Comparison of ENCODE assay signal across 8 cellular contexts in genomic region chr13:43905435-43906031, GRCh38. TPM values are rescaled to one million over a fixed set of nuclear protein-coding genes. Genes with fewer than 3 reads are reported as not detected.
DNase-seq lines count a peak whose midpoint lies in the region; ATAC-seq and TF ChIP-seq lines count a peak whose summit lies in the region.

No MANE protein-coding gene starts in this region.

- 2% methylated on average over 3 of the region's 3 CpGs for WGBS in suprapubic skin

- no peak for TF ChIP-seq POLR2A in suprapubic skin (IDR thresholded peaks at IDR 0.05)

- no peak overlapping the region for H3K4me3 ChIP-seq in Karpas-422 (ENCODE audit: low read length)
- no peak overlapping the region for H3K4me3 ChIP-seq in kidney epithelial cell (ENCODE audit: low read depth, low read length)
- H3K4me3 ChIP-seq in suprapubic skin, result no peak overlapping the region

- H3K9me3 ChIP-seq in Karpas-422 (ENCODE audit: low read length), result no peaks in the 10 kb centered on the region
- H3K9me3 ChIP-seq in suprapubic skin, result no peaks in the 10 kb centered on the region

- peaks cover 7% of the 10 kb centered on the region for H3K4me1 Mint-ChIP-seq in activated T-cell treated with anti-CD3 and anti-CD28 coated beads, Interleukin-2, amount 50 U/mL, for 24 hours (ENCODE audit: low read depth)
- H3K4me1 Mint-ChIP-seq in central memory CD8-positive, alpha-beta T cell, result peaks cover 5% of the 10 kb centered on the region

- no peak for TF ChIP-seq EP300 in suprapubic skin (IDR thresholded peaks at IDR 0.05)

- no peak overlapping the region for H3K4me3 Mint-ChIP-seq in activated T-cell treated with anti-CD3 and anti-CD28 coated beads, Interleukin-2, amount 50 U/mL, for 24 hours
- H3K4me3 Mint-ChIP-seq in central memory CD8-positive, alpha-beta T cell, result no peak overlapping the region

- H3K27ac ChIP-seq in Karpas-422 (ENCODE audit: low read length) (no peak overlapping the region), suprapubic skin (no peak overlapping the region)

- H3K4me2 ChIP-seq in Karpas-422 (ENCODE audit: low read depth, low read length, poor library complexity, severe bottlenecking), result no peak overlapping the region

- H3K9me3 Mint-ChIP-seq in activated T-cell treated with anti-CD3 and anti-CD28 coated beads, Interleukin-2, amount 50 U/mL, for 24 hours, result no peaks in the 10 kb centered on the region
- H3K9me3 Mint-ChIP-seq in central memory CD8-positive, alpha-beta T cell, result no peaks in the 10 kb centered on the region

- H3K27me3 Mint-ChIP-seq in activated T-cell treated with anti-CD3 and anti-CD28 coated beads, Interleukin-2, amount 50 U/mL, for 24 hours, result peaks cover 13% of the 10 kb centered on the region
- H3K27me3 Mint-ChIP-seq in central memory CD8-positive, alpha-beta T cell, result peaks cover 51% of the 10 kb centered on the region

- no peak overlapping the region for H2AFZ ChIP-seq in Karpas-422 (ENCODE audit: low read length)

- H3K9ac ChIP-seq in Karpas-422 (ENCODE audit: low read length), result no peak overlapping the region

- TF ChIP-seq CTCF in kidney epithelial cell (IDR thresholded peaks at IDR 0.05; ENCODE audit: insufficient read depth, low read length, poor library complexity, severe bottlenecking) (peak; percentile 57), suprapubic skin (IDR thresholded peaks at IDR 0.05) (peak; percentile 66 to 80)

- no peaks in the 10 kb centered on the region for H4K20me1 ChIP-seq in Karpas-422 (ENCODE audit: insufficient read depth, low read depth, low read length)

- ATAC-seq in central memory CD8-positive, alpha-beta T cell (replicated peaks; ENCODE audit: extremely low read depth, poor library complexity, severe bottlenecking), result peak; percentile 52
- no peak for ATAC-seq in HG02970 (IDR thresholded peaks at IDR 0.05; ENCODE audit: low FRiP score, unreplicated experiment)

- H3K27me3 ChIP-seq in Karpas-422 (ENCODE audit: low read length) (no peaks in the 10 kb centered on the region), kidney epithelial cell (ENCODE audit: control insufficient read depth, insufficient read depth, low read length) (no peaks in the 10 kb centered on the region), suprapubic skin (no peaks in the 10 kb centered on the region)

- DNase-seq in activated T-cell treated with anti-CD3 and anti-CD28 coated beads for 4 hours (peak; percentile 25), Karpas-422 (peak; percentile 84), RPMI7951 (ENCODE audit: low read depth) (peak; percentile 61), kidney epithelial cell (ENCODE audit: low read depth) (peak; percentile 29), suprapubic skin (ENCODE audit: low spot score in 2 of 2) (no peak)
- no peak for DNase-seq in activated T-cell treated with anti-CD3 and anti-CD28 coated beads, Interleukin-2, amount 50 U/mL, for 24 hours
- peak in 1 of 2 donors; percentile 17 for DNase-seq in central memory CD8-positive, alpha-beta T cell (ENCODE audit: low spot score in 2 of 2)

- H3K27ac Mint-ChIP-seq in activated T-cell treated with anti-CD3 and anti-CD28 coated beads, Interleukin-2, amount 50 U/mL, for 24 hours, result no peak overlapping the region
- no peak overlapping the region for H3K27ac Mint-ChIP-seq in central memory CD8-positive, alpha-beta T cell (ENCODE audit: low read depth)

- H3K36me3 ChIP-seq in Karpas-422 (ENCODE audit: insufficient read depth, low read length) (no peaks in the 10 kb centered on the region), kidney epithelial cell (ENCODE audit: control insufficient read depth, insufficient read depth, low read length) (no peaks in the 10 kb centered on the region), suprapubic skin (no peaks in the 10 kb centered on the region)

- no peaks in the 10 kb centered on the region for H3K36me3 Mint-ChIP-seq in activated T-cell treated with anti-CD3 and anti-CD28 coated beads, Interleukin-2, amount 50 U/mL, for 24 hours (ENCODE audit: low read depth)
- no peaks in the 10 kb centered on the region for H3K36me3 Mint-ChIP-seq in central memory CD8-positive, alpha-beta T cell (ENCODE audit: insufficient read depth)

- H3K4me1 ChIP-seq in Karpas-422 (ENCODE audit: low read length), result no peaks in the 10 kb centered on the region
- peaks cover 4% of the 10 kb centered on the region for H3K4me1 ChIP-seq in suprapubic skin

- no peaks in the 10 kb centered on the region for H3K9me2 ChIP-seq in Karpas-422 (replicated peaks; ENCODE audit: insufficient read depth, low read length)

- no peaks in the 10 kb centered on the region for H3K79me2 ChIP-seq in Karpas-422 (ENCODE audit: low read length)

RNA-seq across cellular contexts. Expression of gene LACC1, which starts 25.8 kb away (rescaled TPM):
- 0.34 and 0.69 TPM in 2 replicates for total RNA-seq in Karpas-422 (2014; rRNA removed; shearing (Covaris generic); ENCODE audit: low replicate concordance)
- total RNA-seq in RPMI7951 (2014; rRNA removed; shearing (Covaris generic)), result 12.7 and 15.7 TPM in 2 replicates
- 15.2 and 24.0 TPM in 2 replicates for total RNA-seq in kidney epithelial cell
- total RNA-seq in suprapubic skin, result 10 to 100 TPM in 1 of 4 donors, 1 to 10 TPM in 3; 4.7 to 10.1 (median 7.2) TPM

RNA-seq across cellular contexts. Expression of gene CCDC122, which starts 26.0 kb away (rescaled TPM):
- 0.14 and 1.6 TPM in 2 replicates for total RNA-seq in Karpas-422 (2014; rRNA removed; shearing (Covaris generic); ENCODE audit: low replicate concordance)
- total RNA-seq in RPMI7951 (2014; rRNA removed; shearing (Covaris generic)), result 3.5 and 18.0 TPM in 2 replicates
- total RNA-seq in kidney epithelial cell, result 7.3 and 7.4 TPM in 2 replicates
- 1 to 10 TPM; 2.0 to 6.0 (median 3.6) TPM for total RNA-seq in suprapubic skin

Comparison
In these comparisons a context has a peak if more than half of its experiments do, and no peak if none do; other contexts are left out.
1. DNase-seq: peak in activated T-cell treated with anti-CD3 and anti-CD28 coated beads for 4 hours (single experiment), Karpas-422 (single experiment), RPMI7951 (single experiment) and kidney epithelial cell (single experiment); none in activated T-cell treated with anti-CD3 and anti-CD28 coated beads, Interleukin-2, amount 50 U/mL, for 24 hours (single experiment) and suprapubic skin (0 of 2).